ENCODE assay signal across 8 cellular contexts in the genomic region with DNA sequence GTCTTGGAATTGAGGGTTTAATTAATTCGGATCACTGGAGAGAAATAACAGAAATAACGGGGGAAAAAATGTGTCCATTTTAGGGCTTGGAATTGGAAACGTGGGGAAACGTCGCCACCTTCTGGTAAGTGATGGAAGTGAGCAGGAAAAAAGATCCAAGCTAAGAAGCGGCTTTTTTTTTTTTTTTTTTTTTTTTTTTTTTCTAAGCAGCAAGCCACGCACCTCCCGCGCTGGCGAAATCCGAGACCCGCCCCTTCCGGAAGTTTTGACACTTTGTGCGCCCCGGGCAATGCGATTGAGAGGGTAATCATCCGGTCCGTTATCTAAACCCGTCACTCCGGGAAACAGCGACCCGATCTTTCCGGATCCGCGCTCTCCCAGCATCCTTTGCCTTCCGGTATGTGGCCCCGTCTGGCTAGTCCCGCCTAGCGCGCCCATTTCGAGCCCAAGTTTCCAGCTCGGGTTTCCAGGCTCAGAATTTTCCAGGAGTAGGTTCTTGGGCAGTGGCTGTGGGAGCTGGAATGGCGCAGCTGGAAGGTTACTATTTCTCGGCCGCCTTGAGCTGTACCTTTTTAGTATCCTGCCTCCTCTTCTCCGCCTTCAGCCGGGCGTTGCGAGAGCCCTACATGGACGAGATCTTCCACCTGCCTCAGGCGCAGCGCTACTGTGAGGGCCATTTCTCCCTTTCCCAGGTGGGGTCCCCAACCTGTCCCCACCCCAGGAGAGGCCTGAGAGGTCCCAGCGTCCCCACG. TPM values are rescaled to one million over a fixed set of nuclear protein-coding genes. Genes with fewer than 3 reads are reported as not detected.
DNase-seq lines count a peak whose midpoint lies in the region; ATAC-seq and TF ChIP-seq lines count a peak whose summit lies in the region.

A gene with protein sequence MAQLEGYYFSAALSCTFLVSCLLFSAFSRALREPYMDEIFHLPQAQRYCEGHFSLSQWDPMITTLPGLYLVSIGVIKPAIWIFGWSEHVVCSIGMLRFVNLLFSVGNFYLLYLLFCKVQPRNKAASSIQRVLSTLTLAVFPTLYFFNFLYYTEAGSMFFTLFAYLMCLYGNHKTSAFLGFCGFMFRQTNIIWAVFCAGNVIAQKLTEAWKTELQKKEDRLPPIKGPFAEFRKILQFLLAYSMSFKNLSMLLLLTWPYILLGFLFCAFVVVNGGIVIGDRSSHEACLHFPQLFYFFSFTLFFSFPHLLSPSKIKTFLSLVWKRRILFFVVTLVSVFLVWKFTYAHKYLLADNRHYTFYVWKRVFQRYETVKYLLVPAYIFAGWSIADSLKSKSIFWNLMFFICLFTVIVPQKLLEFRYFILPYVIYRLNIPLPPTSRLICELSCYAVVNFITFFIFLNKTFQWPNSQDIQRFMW (plus strand): TSS at position 418 of the 752 bp plus-strand sequence. CDS start 104 bp downstream, at position 522.

- no peaks in the 10 kb centered on the region for H3K9me3 Mint-ChIP-seq in activated naive CD8-positive, alpha-beta T cell (ENCODE audit: low read depth)
- peaks cover 1% of the 10 kb centered on the region for H3K9me3 Mint-ChIP-seq in glutamatergic neuron (ENCODE audit: unreplicated experiment)

- H3K36me3 ChIP-seq in osteoblast (ENCODE audit: insufficient read depth, low read length) (no peaks in the 10 kb centered on the region), thymus (ENCODE audit: control insufficient read depth, insufficient read depth) (no peaks in the 10 kb centered on the region)

- H3K27me3 ChIP-seq in osteoblast (ENCODE audit: insufficient read depth, low read length) (no peaks in the 10 kb centered on the region), thymus (ENCODE audit: control insufficient read depth, insufficient read depth) (no peaks in the 10 kb centered on the region)

- H3K9me3 ChIP-seq in osteoblast (ENCODE audit: low read depth, low read length), result no peaks in the 10 kb centered on the region
- H3K9me3 ChIP-seq in thymus (ENCODE audit: control insufficient read depth), result no peaks in the 10 kb centered on the region

- H3K4me1 Mint-ChIP-seq in activated naive CD8-positive, alpha-beta T cell (ENCODE audit: low read depth), result peaks cover 17% of the 10 kb centered on the region
- H3K4me1 Mint-ChIP-seq in glutamatergic neuron (ENCODE audit: low read depth, unreplicated experiment), result peaks cover 1% of the 10 kb centered on the region

- WGBS in thymus, result under 1% methylated on average over 44 of the region's 44 CpGs

- H3K4me2 ChIP-seq in osteoblast (ENCODE audit: insufficient read depth, low read length), result peak within 1 kb of the TSS; percentile 98

- H3K27ac Mint-ChIP-seq in activated naive CD8-positive, alpha-beta T cell, result peak within 1 kb of the TSS; percentile 98
- H3K27ac Mint-ChIP-seq in glutamatergic neuron (ENCODE audit: unreplicated experiment), result peak within 1 kb of the TSS; percentile 92

- peak within 1 kb of the TSS; percentile 98 for H3K4me3 Mint-ChIP-seq in activated naive CD8-positive, alpha-beta T cell
- peak within 1 kb of the TSS; percentile 95 for H3K4me3 Mint-ChIP-seq in glutamatergic neuron (ENCODE audit: unreplicated experiment)

- H3K36me3 Mint-ChIP-seq in activated naive CD8-positive, alpha-beta T cell, result no peaks in the 10 kb centered on the region
- H3K36me3 Mint-ChIP-seq in glutamatergic neuron (ENCODE audit: unreplicated experiment), result no peaks in the 10 kb centered on the region

- H3K27ac ChIP-seq in osteoblast (ENCODE audit: low read depth, low read length) (peak within 1 kb of the TSS; percentile 47), thymus (ENCODE audit: low read depth) (peak within 1 kb of the TSS; percentile 81)

- peak; percentile 92 for DNase-seq in GM12864 (ENCODE audit: low read depth)
- peak; percentile 96 for DNase-seq in NCI-H1105 (lab: John Stamatoyannopoulos, UW)
- peak; percentile 59 for DNase-seq in SKM-1 treated with dmso at 0.1 percent for 144 hours (lab: John Stamatoyannopoulos, UW; ENCODE audit: unreplicated experiment)
- DNase-seq in glutamatergic neuron, result peak; percentile 94
- peak; percentile 76 for DNase-seq in osteoblast (ENCODE audit: insufficient read length, low spot score, missing footprints)

- no peaks in the 10 kb centered on the region for H3K27me3 Mint-ChIP-seq in activated naive CD8-positive, alpha-beta T cell
- H3K27me3 Mint-ChIP-seq in glutamatergic neuron (ENCODE audit: unreplicated experiment), result no peaks in the 10 kb centered on the region

- peak; percentile 100 for ATAC-seq in HG02623 (IDR thresholded peaks at IDR 0.05; ENCODE audit: unreplicated experiment)

- H3K4me3 ChIP-seq in GM12864 (ENCODE audit: low read depth, low read length) (peak within 1 kb of the TSS; percentile 83), osteoblast (ENCODE audit: insufficient read depth, low read length) (peak within 1 kb of the TSS; percentile 77), thymus (ENCODE audit: low read length) (peak within 1 kb of the TSS; percentile 74)

- H4K20me1 ChIP-seq in osteoblast (ENCODE audit: insufficient read depth, low read length), result no peaks in the 10 kb centered on the region

- peaks cover 13% of the 10 kb centered on the region for H3K4me1 ChIP-seq in osteoblast (ENCODE audit: insufficient read depth, low read length)
- H3K4me1 ChIP-seq in thymus (ENCODE audit: control insufficient read depth, insufficient read depth, low read length), result peaks cover 2% of the 10 kb centered on the region

- TF ChIP-seq CTCF in GM12864 (IDR thresholded peaks at IDR 0.05; ENCODE audit: low read depth, low read length, missing control alignments), result peak; percentile 53
- peak; percentile 92 for TF ChIP-seq CTCF in glutamatergic neuron (IDR thresholded peaks at IDR 0.05; ENCODE audit: partially characterized antibody, unreplicated experiment)
- TF ChIP-seq CTCF in osteoblast (IDR thresholded peaks at IDR 0.05; ENCODE audit: extremely low read depth, low read depth, low read length), result peak; percentile 68

- peaks cover 3% of the 10 kb centered on the region for H3K79me2 ChIP-seq in osteoblast (ENCODE audit: insufficient read depth, low read length)

- H2AFZ ChIP-seq in osteoblast (ENCODE audit: low read length), result peak within 1 kb of the TSS; percentile 95

RNA-seq across cellular contexts. Expression of the gene that starts here (rescaled TPM):
- total RNA-seq in glutamatergic neuron (ENCODE audit: unreplicated experiment), result 16.8 TPM
- 6.9 and 9.7 TPM in 2 replicates for total RNA-seq in osteoblast
- 1.9 TPM for polyA plus RNA-seq in thymus

Comparison
In these comparisons a context has a peak if more than half of its experiments do, and no peak if none do; other contexts are left out.
1. Peak in every context shown above with its lines: DNase-seq, ATAC-seq, H3K4me3 ChIP-seq and H3K27ac ChIP-seq.